7 cellular contexts compared by ENCODE assay signal in genomic region chr2:111280709-111281286, GRCh38.
DNase-seq lines count a peak whose midpoint lies in the region; ATAC-seq, FAIRE-seq and TF ChIP-seq lines count a peak whose summit lies in the region.
"Not testable (repeated sequence)": the region's sequence is repeated elsewhere in the genome, so short reads cannot be mapped to it uniquely, and the experiment has no call there.

No MANE protein-coding gene starts in this region.

- BruUV-seq in HCT116 (replicated peaks; lab: Mats Ljungman, UMichigan); Panc1 (replicated peaks; lab: Mats Ljungman, UMichigan): not testable (repeated sequence)

- H4K8ac ChIP-seq in trophoblast cell (ENCODE audit: low read depth, low read length), result not testable (repeated sequence)

- H3K27ac ChIP-seq in A549, result peak overlapping the region in 1 of 2 experiments; percentile 58; a peak in 2 of 6 replicates
- not testable (repeated sequence) for H3K27ac ChIP-seq in HCT116 (ENCODE audit: low read depth, low read length); Panc1 (ENCODE audit: low read length); RWPE2 (ENCODE audit: poor library complexity, severe bottlenecking); body of pancreas; keratinocyte (ENCODE audit: control insufficient read depth, insufficient read depth, low read length); trophoblast cell (ENCODE audit: low read depth, low read length)

- not testable (repeated sequence) for H3K9me1 ChIP-seq in keratinocyte (ENCODE audit: control insufficient read depth, extremely low read depth, insufficient read depth, low read length)

- H3K9me3 ChIP-seq in A549; HCT116 (ENCODE audit: control insufficient read depth in 1 of 2, insufficient read depth in 1 of 2, low read depth in 1 of 2, low read length in 2 of 2); Panc1 (ENCODE audit: control insufficient read depth, insufficient read depth, low read depth, low read length); RWPE2 (ENCODE audit: severe bottlenecking); body of pancreas; keratinocyte (ENCODE audit: control insufficient read depth, low read depth, low read length); trophoblast cell (ENCODE audit: insufficient read depth, low read depth, low read length): not testable (repeated sequence)

- not testable (repeated sequence) for H3K18ac ChIP-seq in trophoblast cell (ENCODE audit: low read length)

- H3K79me2 ChIP-seq in HCT116 (ENCODE audit: insufficient read depth, low read length); keratinocyte (ENCODE audit: control insufficient read depth, insufficient read depth, low read length); trophoblast cell (ENCODE audit: control insufficient read depth, insufficient read depth, low read length, poor library complexity): not testable (repeated sequence)

- not testable (repeated sequence) for TF ChIP-seq POLR2A in A549 (IDR thresholded peaks at IDR 0.05; ENCODE audit: low read length); HCT116 (IDR thresholded peaks at IDR 0.05; ENCODE audit: borderline replicate concordance, extremely low read depth, insufficient read depth, insufficient read length); body of pancreas (IDR thresholded peaks at IDR 0.05)

- H3K9me2 ChIP-seq in HCT116 (ENCODE audit: insufficient read depth), result not testable (repeated sequence)

- H4K20me1 ChIP-seq in HCT116 (ENCODE audit: insufficient read depth); keratinocyte (ENCODE audit: control insufficient read depth, extremely low read depth, insufficient read depth, low read length): not testable (repeated sequence)

- H3K79me1 ChIP-seq in trophoblast cell (ENCODE audit: low read length), result not testable (repeated sequence)

- H3K27me3 ChIP-seq in HCT116 (ENCODE audit: insufficient read depth, low read length); Panc1 (ENCODE audit: control insufficient read depth, insufficient read depth, low read length); RWPE2 (ENCODE audit: insufficient read depth, poor library complexity, severe bottlenecking); body of pancreas; keratinocyte (ENCODE audit: control insufficient read depth, extremely low read depth, insufficient read depth, low read length); trophoblast cell (ENCODE audit: insufficient read depth, low read length): not testable (repeated sequence)

- in situ Hi-C loops in Panc1 (cut with HindIII; ENCODE audit: low pct_unique_long_range_greater_than_20kb, low sequenced_read_pairs), result not testable (repeated sequence)

- POLR2A ChIA-PET in A549 (lab: Yijun Ruan, JAX); HCT116 (lab: Charles Lee); Panc1 (lab: Charles Lee): not testable (repeated sequence)

- H3K4ac ChIP-seq in trophoblast cell (ENCODE audit: low read depth, low read length), result not testable (repeated sequence)

- not testable (repeated sequence) for FAIRE-seq in A549 (lab: Jason Lieb, UNC)
- FAIRE-seq in keratinocyte (lab: Jason Lieb, UNC), result peak; percentile 80

- H4K91ac ChIP-seq in trophoblast cell (ENCODE audit: low read depth, low read length), result peak overlapping the region; percentile 24

- not testable (repeated sequence) for H3K4me3 ChIP-seq in A549; HCT116 (replicated peaks in 1 of 2; ENCODE audit: low read depth in 1 of 2, low read length in 2 of 2); Panc1 (ENCODE audit: low read depth in 2 of 2, low read length in 2 of 2); RWPE2 (ENCODE audit: severe bottlenecking); body of pancreas; keratinocyte (ENCODE audit: control insufficient read depth in 2 of 3, extremely low read depth in 1 of 3, insufficient read depth in 2 of 3, low read depth in 1 of 3, low read length in 3 of 3); trophoblast cell (ENCODE audit: low read depth, low read length)

- RAD21 ChIA-PET in HCT116 (lab: Charles Lee; ENCODE audit: low non-redundant PET in 1 of 2, low total read pairs in 2 of 2, uncharacterized antibody in 2 of 2, unreplicated experiment in 2 of 2), result not testable (repeated sequence)

- H4K12ac ChIP-seq in trophoblast cell (ENCODE audit: low read depth, low read length), result not testable (repeated sequence)

- ATAC-seq in A549 (peak; percentile 57 to 58; a peak in 4 of 6 replicates), HCT116 (peak; percentile 68), Panc1 (peak; percentile 34; the same call in 1 of the 2 replicates), RWPE2 (ENCODE audit: low read depth) (peak; percentile 64), body of pancreas (peak; percentile 29)

- dilution Hi-C loops in keratinocyte (cut with MboI; ENCODE audit: extremely low pct_ligation_motif_present, low sequenced_read_pairs), result not testable (repeated sequence)

- not testable (repeated sequence) for H3K4me1 ChIP-seq in A549; HCT116 (ENCODE audit: control insufficient read depth in 1 of 2, insufficient read depth in 2 of 2, low read length in 2 of 2); Panc1 (ENCODE audit: control insufficient read depth, insufficient read depth, low read length); RWPE2 (ENCODE audit: insufficient read depth, poor library complexity, severe bottlenecking); keratinocyte (ENCODE audit: control insufficient read depth, extremely low read depth, insufficient read depth, low read length); trophoblast cell (ENCODE audit: control insufficient read depth in 1 of 2, insufficient read depth in 2 of 2, low read length in 2 of 2)
- H3K4me1 ChIP-seq in body of pancreas, result peaks cover 11% of the 10 kb centered on the region

- not testable (repeated sequence) for H3K36me3 ChIP-seq in HCT116 (ENCODE audit: control insufficient read depth in 1 of 2, insufficient read depth in 2 of 2, low read length in 2 of 2); Panc1 (ENCODE audit: control insufficient read depth, insufficient read depth, low read length); RWPE2 (ENCODE audit: low read depth); body of pancreas (replicated peaks in 1 of 2; ENCODE audit: insufficient read depth in 1 of 2, low read depth in 2 of 2); keratinocyte (ENCODE audit: control insufficient read depth in 2 of 2, extremely low read depth in 1 of 2, insufficient read depth in 2 of 2, low read length in 2 of 2); trophoblast cell (ENCODE audit: control insufficient read depth in 1 of 2, insufficient read depth in 2 of 2, low read length in 2 of 2)

- not testable (repeated sequence) for H2BK120ac ChIP-seq in trophoblast cell (ENCODE audit: insufficient read depth, low read length, poor library complexity)

- 83% methylated on average over 2 of the region's 6 CpGs for WGBS in A549 (ENCODE audit: missing lambda C conversion rate)
- 100% methylated on average over 2 of the region's 6 CpGs; no CpG with 5 or more reads in 1 of the 2 donors for WGBS in body of pancreas, 2 donors
- no CpG with 5 or more reads among the region's 6 CpGs for WGBS in trophoblast cell (ENCODE audit: extremely low coverage, insufficient coverage, insufficient read length)

- DNase-seq in A549 (ENCODE audit: low read depth in 1 of 2, low spot score in 1 of 2); HCT116 (ENCODE audit: low read depth, low spot score); Panc1 (ENCODE audit: low read depth, low spot score); RWPE2 (ENCODE audit: low spot score); body of pancreas; keratinocyte (ENCODE audit: low read depth, low spot score); trophoblast cell: not testable (repeated sequence)

- not testable (repeated sequence) for TF ChIP-seq CTCF in A549 (IDR thresholded peaks at IDR 0.05); HCT116 (IDR thresholded peaks at IDR 0.05 in 2 of 3, conservative IDR thresholded peaks at IDR 0.05 in 1 of 3; ENCODE audit: borderline replicate concordance in 1 of 3, insufficient read depth in 1 of 3, low read depth in 2 of 3, low read length in 2 of 3); Panc1 (IDR thresholded peaks at IDR 0.05); RWPE2 (IDR thresholded peaks at IDR 0.05; ENCODE audit: poor library complexity, severe bottlenecking); body of pancreas (IDR thresholded peaks at IDR 0.05); keratinocyte (optimal IDR thresholded peaks at IDR 0.05 in 1 of 3, IDR thresholded peaks at IDR 0.05 in 1 of 3, conservative IDR thresholded peaks at IDR 0.05 in 1 of 3; ENCODE audit: extremely low read depth in 1 of 3, insufficient read depth in 2 of 3, low read length in 3 of 3)

- not testable (repeated sequence) for H3K23ac ChIP-seq in trophoblast cell (ENCODE audit: low read length)

- H2AK5ac ChIP-seq in trophoblast cell (ENCODE audit: low read length), result not testable (repeated sequence)

- not testable (repeated sequence) for TF ChIP-seq RAD21 in A549 (conservative IDR thresholded peaks at IDR 0.05 in 1 of 2, IDR thresholded peaks at IDR 0.05 in 1 of 2); HCT116 (IDR thresholded peaks at IDR 0.05; ENCODE audit: low read depth)

- CTCF ChIA-PET in A549 (lab: Yijun Ruan, JAX); HCT116 (lab: Charles Lee); Panc1 (lab: Charles Lee): not testable (repeated sequence)

- H2BK12ac ChIP-seq in trophoblast cell (ENCODE audit: low read length), result not testable (repeated sequence)

- H2AFZ ChIP-seq in HCT116 (ENCODE audit: low read depth, low read length, poor library complexity, severe bottlenecking); keratinocyte (ENCODE audit: control insufficient read depth, low read length); trophoblast cell (ENCODE audit: insufficient read depth, low read length, poor library complexity): not testable (repeated sequence)

- H3K9ac ChIP-seq in HCT116 (ENCODE audit: low read length); keratinocyte (ENCODE audit: control insufficient read depth, extremely low read depth, insufficient read depth, low read length); trophoblast cell (ENCODE audit: low read length): not testable (repeated sequence)

- intact Hi-C loops in HCT116 (cut with micrococcal nuclease); Panc1 (cut with micrococcal nuclease; ENCODE audit: unreplicated experiment); body of pancreas (cut with DNase I): not testable (repeated sequence)

- H3K4me2 ChIP-seq in A549; HCT116 (ENCODE audit: low read length); keratinocyte (ENCODE audit: control insufficient read depth, extremely low read depth, insufficient read depth, low read depth, low read length); trophoblast cell (ENCODE audit: low read length): not testable (repeated sequence)

- TF ChIP-seq EP300 in A549 (IDR thresholded peaks at IDR 0.05), result not testable (repeated sequence)

- not testable (repeated sequence) for H3K14ac ChIP-seq in trophoblast cell (ENCODE audit: low read length)

- H2BK5ac ChIP-seq in trophoblast cell (ENCODE audit: low read depth, low read length, poor library complexity), result not testable (repeated sequence)
